ENCODE assay signal across 8 cellular contexts in the genomic region with DNA sequence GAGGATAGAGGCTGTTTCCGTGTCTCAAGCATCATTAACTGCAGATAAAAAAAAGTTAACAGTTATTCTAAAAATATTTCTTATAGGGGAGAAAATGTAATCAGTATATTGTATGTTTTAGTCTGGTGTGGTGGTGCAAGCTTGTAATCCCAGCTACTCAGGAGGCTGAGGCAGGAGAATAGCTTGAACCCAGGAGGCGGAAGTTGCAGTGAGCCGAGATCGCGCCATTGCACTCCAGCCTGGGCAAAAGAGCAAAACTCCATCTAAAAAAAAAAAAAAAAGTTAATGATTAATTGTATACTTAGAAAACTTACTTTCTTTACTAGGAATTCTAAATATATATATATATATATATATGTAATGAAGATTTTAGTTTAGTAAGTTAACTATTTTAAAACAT.
DNase-seq lines count a peak whose midpoint lies in the region; ATAC-seq, FAIRE-seq and TF ChIP-seq lines count a peak whose summit lies in the region.
"Not testable (repeated sequence)": the region's sequence is repeated elsewhere in the genome, so short reads cannot be mapped to it uniquely, and the experiment has no call there.

No MANE protein-coding gene starts in this region.

- not testable (repeated sequence) for H3K4me3 ChIP-seq in pancreas, gastrocnemius medialis

- H3K4me3 Mint-ChIP-seq in T-helper 17 cell; central memory CD8-positive, alpha-beta T cell: not testable (repeated sequence)
- peak overlapping the region; percentile 5 for H3K4me3 Mint-ChIP-seq in glutamatergic neuron (ENCODE audit: unreplicated experiment)

- TF ChIP-seq POLR2A in gastrocnemius medialis (IDR thresholded peaks at IDR 0.05), result not testable (repeated sequence)

- H3K27me3 ChIP-seq in pancreas, gastrocnemius medialis: not testable (repeated sequence)

- H3K9me3 Mint-ChIP-seq in central memory CD8-positive, alpha-beta T cell; glutamatergic neuron (ENCODE audit: unreplicated experiment): not testable (repeated sequence)

- not testable (repeated sequence) for H3K27ac ChIP-seq in pancreas
- peak overlapping the region; percentile 79 to 83 (median 82) for H3K27ac ChIP-seq in gastrocnemius medialis

- in situ Hi-C loops in gastrocnemius medialis (cut with MboI; ENCODE audit: low sequenced_read_pairs in 4 of 4), result not testable (repeated sequence)

- ATAC-seq in T-helper 17 cell; central memory CD8-positive, alpha-beta T cell (replicated peaks; ENCODE audit: extremely low read depth, poor library complexity, severe bottlenecking); pancreas; gastrocnemius medialis: not testable (repeated sequence)

- H3K27ac Mint-ChIP-seq in T-helper 17 cell (peak overlapping the region; percentile 45), glutamatergic neuron (ENCODE audit: unreplicated experiment) (peak overlapping the region; percentile 77)
- peak overlapping the region; percentile 13 for H3K27ac Mint-ChIP-seq in central memory CD8-positive, alpha-beta T cell (ENCODE audit: low read depth)

- DNase-seq in T-helper 17 cell; central memory CD8-positive, alpha-beta T cell (ENCODE audit: low spot score in 2 of 2); glutamatergic neuron; pancreas; gastrocnemius medialis: not testable (repeated sequence)

- TF ChIP-seq CTCF in glutamatergic neuron (IDR thresholded peaks at IDR 0.05; ENCODE audit: partially characterized antibody, unreplicated experiment); pancreas (IDR thresholded peaks at IDR 0.05); gastrocnemius medialis (IDR thresholded peaks at IDR 0.05 in 4 of 5, conservative IDR thresholded peaks at IDR 0.05 in 1 of 5): not testable (repeated sequence)

- H3K4me1 ChIP-seq in pancreas (peaks cover 7 to 34% (median 23%) of the 10 kb centered on the region in 3 donors), gastrocnemius medialis (peaks cover 92 to 94% of the 10 kb centered on the region in 2 donors)

- not testable (repeated sequence) for H3K27me3 Mint-ChIP-seq in T-helper 17 cell; central memory CD8-positive, alpha-beta T cell; glutamatergic neuron (ENCODE audit: unreplicated experiment)

- H3K36me3 ChIP-seq in pancreas, gastrocnemius medialis: not testable (repeated sequence)

- H3K4me1 Mint-ChIP-seq in T-helper 17 cell, result peaks cover 39% of the 10 kb centered on the region
- peaks cover 56% of the 10 kb centered on the region for H3K4me1 Mint-ChIP-seq in central memory CD8-positive, alpha-beta T cell
- H3K4me1 Mint-ChIP-seq in glutamatergic neuron (ENCODE audit: low read depth, unreplicated experiment), result peaks cover 31% of the 10 kb centered on the region

- WGBS in pancreas, 2 donors, result 85 to 93% methylated on average over 5 of the region's 5 CpGs

- H3K9me3 ChIP-seq in T-helper 17 cell (ENCODE audit: control insufficient read depth, low read length, poor library complexity, severe bottlenecking); pancreas; gastrocnemius medialis: not testable (repeated sequence)

- intact Hi-C loops in pancreas (cut with DNase I); gastrocnemius medialis (cut with DNase I; ENCODE audit: low total_unique reads): not testable (repeated sequence)

- H3K36me3 Mint-ChIP-seq in T-helper 17 cell (ENCODE audit: low read depth); central memory CD8-positive, alpha-beta T cell (ENCODE audit: insufficient read depth); glutamatergic neuron (ENCODE audit: unreplicated experiment): not testable (repeated sequence)

- FAIRE-seq in A204.1 (lab: Jason Lieb, UNC) (peak; percentile 80), endometrium (lab: Jason Lieb, UNC) (peak; percentile 60), islet of Langerhans (lab: Jason Lieb, UNC) (peak; percentile 36), pancreas (lab: Jason Lieb, UNC) (peak; percentile 51)

Comparison
In these comparisons a context has a peak if more than half of its experiments do, and no peak if none do; other contexts are left out.
1. H3K27ac Mint-ChIP-seq: peak in every context shown above with its lines; median percentile 77 in glutamatergic neuron; 45 in T-helper 17 cell; 13 in central memory CD8-positive, alpha-beta T cell.